ENCODE assay signal across 8 cellular contexts in the genomic region with DNA sequence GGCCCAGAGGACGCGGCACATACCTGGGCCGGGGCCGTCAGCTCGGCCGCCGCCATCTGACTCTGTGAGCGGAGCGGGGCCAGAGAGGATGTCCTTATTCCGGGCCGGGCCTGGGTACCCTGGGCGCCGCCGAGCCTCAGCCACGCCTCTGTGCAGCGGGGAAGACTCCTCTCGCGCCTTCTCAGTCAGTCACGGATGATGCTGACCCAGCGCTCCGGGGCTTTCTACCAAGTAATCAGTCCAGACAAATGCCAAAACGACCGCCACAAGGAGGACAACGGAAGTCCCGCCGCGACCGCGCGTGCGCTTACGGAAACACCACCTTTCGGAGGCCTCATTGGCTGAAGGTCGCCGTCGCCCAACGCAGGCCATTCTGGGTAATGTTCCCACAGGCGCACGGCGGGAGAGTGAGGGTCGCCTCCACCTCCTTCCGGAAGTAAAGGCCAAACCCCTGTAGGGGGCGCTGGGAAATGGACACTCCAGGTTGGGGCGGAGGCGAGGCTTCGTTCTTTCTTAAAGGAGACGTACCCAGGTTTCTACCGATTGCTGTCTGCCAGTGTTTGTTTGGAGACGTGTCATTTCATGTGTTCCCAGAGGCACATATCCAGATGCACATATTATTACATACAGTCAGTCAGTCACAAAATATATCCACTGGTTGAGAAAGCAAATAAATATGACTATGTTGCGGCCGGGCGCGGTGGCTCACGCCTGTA. TPM values are rescaled to one million over a fixed set of nuclear protein-coding genes. Genes with fewer than 3 reads are reported as not detected.
DNase-seq lines count a peak whose midpoint lies in the region; ATAC-seq and TF ChIP-seq lines count a peak whose summit lies in the region.

A gene (minus strand): TSS at position 288 of the 716 bp plus-strand sequence. CDS start 232 bp downstream, at position 56.

- peak; percentile 78 for TF ChIP-seq CTCF in type B pancreatic cell (conservative IDR thresholded peaks at IDR 0.05)

- H3K27me3 Mint-ChIP-seq in type B pancreatic cell: no peaks in the 10 kb centered on the region

- H3K36me3 ChIP-seq in ES-I3 (ENCODE audit: insufficient read depth, low read length): peaks cover 11% of the 10 kb centered on the region; the same call in 1 of the 2 replicates
- peaks cover 6% of the 10 kb centered on the region; the same call in 1 of the 2 replicates for H3K36me3 ChIP-seq in MG63

- H3K9me3 Mint-ChIP-seq in type B pancreatic cell: peaks cover 18% of the 10 kb centered on the region

- H3K27ac Mint-ChIP-seq in type B pancreatic cell: peak within 1 kb of the TSS; percentile 95

- peak within 1 kb of the TSS; percentile 92 for H3K9ac ChIP-seq in ES-I3 (ENCODE audit: low read depth, low read length)

- intact Hi-C loops in left cardiac atrium (cut with DNase I): no loop called here
- intact Hi-C loops in posterior cingulate gyrus (cut with DNase I): loop anchor here (10.0 kb wide), 1 partner anchor 57 kb away; a partner anchor contains a TSS

- peak within 1 kb of the TSS; percentile 98 for H3K4me3 Mint-ChIP-seq in type B pancreatic cell

- H3K36me3 Mint-ChIP-seq in type B pancreatic cell: peaks cover 38% of the 10 kb centered on the region

- H3K9me3 ChIP-seq in ES-I3 (ENCODE audit: control insufficient read depth, insufficient read depth, low read length): peaks cover 10% of the 10 kb centered on the region
- H3K9me3 ChIP-seq in MG63: peaks cover 9% of the 10 kb centered on the region

- H3K27me3 ChIP-seq in MG63: no peaks in the 10 kb centered on the region

- ATAC-seq in left cardiac atrium: peak; percentile 99 to 100

- peak; percentile 77 for DNase-seq in GOT3 (lab: John Stamatoyannopoulos, UW)
- DNase-seq in MG63: peak; percentile 89
- peak; percentile 66 to 89 (median 78) for DNase-seq in T-helper 1 cell
- DNase-seq in amniotic stem cell (lab: John Stamatoyannopoulos, UW): peak; percentile 90
- peak; percentile 98 for DNase-seq in left cardiac atrium
- peak; percentile 87 to 99 (median 97) for DNase-seq in posterior cingulate gyrus
- peak; percentile 97 for DNase-seq in type B pancreatic cell (ENCODE audit: extremely low spot score, unreplicated experiment)

- H3K4me1 Mint-ChIP-seq in type B pancreatic cell (ENCODE audit: unreplicated experiment): peaks cover 18% of the 10 kb centered on the region

- peak within 1 kb of the TSS; percentile 65 for H3K4me3 ChIP-seq in MG63

- no peaks in the 10 kb centered on the region for H3K4me1 ChIP-seq in ES-I3 (ENCODE audit: insufficient read depth, low read length)

RNA-seq across cellular contexts. Expression of the gene that starts here (rescaled TPM):
- 1.1 and 3.2 TPM in 2 replicates for total RNA-seq in MG63 (2014; rRNA removed; shearing (Covaris generic); ENCODE audit: low replicate concordance)
- 10 to 100 TPM in 1 of 2 donors, 1 to 10 TPM in 1; 9.6 to 15.3 TPM for total RNA-seq in left cardiac atrium
- 10.2 and 10.4 TPM in 2 replicates for total RNA-seq in type B pancreatic cell (ENCODE audit: low replicate concordance)

Comparison
In these comparisons a context has a peak if more than half of its experiments do, and no peak if none do; other contexts are left out.
1. Peak in every context shown above with its lines: DNase-seq, ATAC-seq and H3K4me3 ChIP-seq.